In genomic region chr3:58488962-58489361, GRCh38 we compare ENCODE assay signal across 28 cellular contexts. TPM values are rescaled to one million over a fixed set of nuclear protein-coding genes. Genes with fewer than 3 reads are reported as not detected.
"Had no signal": no experiment of that assay in that cellular context is flagged by ENCODE, and none has a peak within 500 bp of the region (broad histone marks: within the 10 kb centered on the region; RNA-seq: fewer than 3 reads in every experiment).

No MANE protein-coding gene starts in this region.

- H3K27me3 Mint-ChIP-seq: activated naive CD8-positive, alpha-beta T cell; activated T-helper 17 cell treated with anti-CD3 and anti-CD28 coated beads, Interleukin-2, amount 50 U/mL, for 72 hours had no signal

- H3K27ac ChIP-seq: brain microvascular endothelial cell, SK-N-MC, VCaP had no signal

- H3K4me3 ChIP-seq: SK-N-MC had no signal

- H3K27me3 ChIP-seq: brain microvascular endothelial cell had no signal

- FAIRE-seq: TTC549 had no signal

- H3K36me3 ChIP-seq: brain microvascular endothelial cell had no signal

- H3K9me3 Mint-ChIP-seq: activated CD4-positive, alpha-beta memory T cell treated with anti-CD3 and anti-CD28 coated beads for 36 hours; activated CD4-positive, alpha-beta T cell treated with anti-CD3 and anti-CD28 coated beads, Interleukin-2, amount 10 ng/mL, durations not matched to agents 7 days and 5 days; activated naive CD4-positive, alpha-beta T cell treated with anti-CD3 and anti-CD28 coated beads for 36 hours; activated T-helper 17 cell treated with anti-CD3 and anti-CD28 coated beads, Interleukin-2, amount 50 U/mL, for 72 hours; T-cell had no signal

- H3K4me3 Mint-ChIP-seq: activated CD4-positive, alpha-beta memory T cell treated with anti-CD3 and anti-CD28 coated beads for 36 hours; activated CD4-positive, alpha-beta T cell treated with anti-CD3 and anti-CD28 coated beads, Interleukin-2, amount 10 ng/mL, durations not matched to agents 7 days and 5 days; activated naive CD4-positive, alpha-beta T cell treated with anti-CD3 and anti-CD28 coated beads for 36 hours; activated naive CD8-positive, alpha-beta T cell; activated T-helper 17 cell treated with anti-CD3 and anti-CD28 coated beads, Interleukin-2, amount 50 U/mL, for 72 hours; T-cell had no signal

- H3K36me3 Mint-ChIP-seq: activated CD4-positive, alpha-beta memory T cell treated with anti-CD3 and anti-CD28 coated beads for 36 hours; activated naive CD8-positive, alpha-beta T cell; T-cell had no signal

- H3K27ac Mint-ChIP-seq: activated CD4-positive, alpha-beta memory T cell treated with anti-CD3 and anti-CD28 coated beads for 36 hours; activated CD4-positive, alpha-beta T cell treated with anti-CD3 and anti-CD28 coated beads, Interleukin-2, amount 10 ng/mL, durations not matched to agents 7 days and 5 days; activated naive CD4-positive, alpha-beta T cell treated with anti-CD3 and anti-CD28 coated beads for 36 hours; activated naive CD8-positive, alpha-beta T cell; activated T-helper 17 cell treated with anti-CD3 and anti-CD28 coated beads, Interleukin-2, amount 50 U/mL, for 72 hours had no signal

- DNase-seq: activated CD4-positive, alpha-beta memory T cell treated with anti-CD3 and anti-CD28 coated beads for 36 hours; activated CD4-positive, alpha-beta T cell treated with anti-CD3 and anti-CD28 coated beads, Interleukin-2, amount 10 ng/mL, durations not matched to agents 7 days and 5 days; activated CD4-positive, CD25-positive, alpha-beta regulatory T cell; activated gamma-delta T cell; activated naive CD4-positive, alpha-beta T cell treated with anti-CD3 and anti-CD28 coated beads for 36 hours; activated T-cell treated with anti-CD3 and anti-CD28 coated beads for 4 hours; activated T-cell treated with anti-CD3 and anti-CD28 coated beads, Interleukin-2, amount 50 U/mL, for 48 hours; brain microvascular endothelial cell; caudate nucleus; KG1; NCI-H1092 treated with DMSO at 0.1 percent for 48 hours; NCI-H1417 treated with DMSO at 0.1 percent for 48 hours; NCI-H187; NCI-H2081; NCI-H446; NCI-H524 treated with DMSO at 0.1 percent for 48 hours; NCI-H774; RPMI8226; T-cell; T-helper 2 cell; T1000 had no signal

RNA-seq across cellular contexts. Expression of gene ACOX2, which starts 48.0 kb away (rescaled TPM):
- total RNA-seq: activated CD4-positive, alpha-beta memory T cell treated with anti-CD3 and anti-CD28 coated beads for 36 hours; activated CD4-positive, alpha-beta T cell treated with anti-CD3 and anti-CD28 coated beads, Interleukin-2, amount 10 ng/mL, durations not matched to agents 7 days and 5 days; activated CD8-positive, alpha-beta memory T cell treated with anti-CD3 and anti-CD28 coated beads for 36 hours; activated naive CD4-positive, alpha-beta T cell treated with anti-CD3 and anti-CD28 coated beads for 36 hours; activated T-helper 17 cell treated with anti-CD3 and anti-CD28 coated beads, Interleukin-2, amount 50 U/mL, for 72 hours; OCI-LY7 had no signal
